Comparison of ENCODE assay signal across 8 cellular contexts in genomic region chr7:75074262-75074641, GRCh38. TPM values are rescaled to one million over a fixed set of nuclear protein-coding genes. Genes with fewer than 3 reads are reported as not detected.
DNase-seq lines count a peak whose midpoint lies in the region; ATAC-seq and TF ChIP-seq lines count a peak whose summit lies in the region.
"Not testable (repeated sequence)": the region's sequence is repeated elsewhere in the genome, so short reads cannot be mapped to it uniquely, and the experiment has no call there.

No MANE protein-coding gene starts in this region.

- POLR2A ChIA-PET in BJ (lab: Charles Lee); T-cell (lab: Charles Lee): not testable (repeated sequence)

- H3K27me3 ChIP-seq in BJ (ENCODE audit: control insufficient read depth, insufficient read depth, low read length); HUES6 (ENCODE audit: control insufficient read depth, insufficient read depth, low read length); endodermal cell (ENCODE audit: control insufficient read depth, insufficient read depth, low read length, poor library complexity, severe bottlenecking); stomach: not testable (repeated sequence)

- TF ChIP-seq POLR2A in stomach (IDR thresholded peaks at IDR 0.05), result not testable (repeated sequence)

- not testable (repeated sequence) for H3K27me3 Mint-ChIP-seq in T-cell; activated naive CD8-positive, alpha-beta T cell treated with anti-CD3 and anti-CD28 coated beads, Interleukin-2, amount 50 U/mL, for 24 hours; endodermal cell (ENCODE audit: insufficient read depth); immature natural killer cell (ENCODE audit: low read depth in 3 of 3); neural crest cell (ENCODE audit: low read depth)

- H3K9me3 Mint-ChIP-seq in T-cell; activated naive CD8-positive, alpha-beta T cell treated with anti-CD3 and anti-CD28 coated beads, Interleukin-2, amount 50 U/mL, for 24 hours; endodermal cell; immature natural killer cell; neural crest cell: not testable (repeated sequence)

- H3K4me1 ChIP-seq in HUES6 (ENCODE audit: control insufficient read depth, insufficient read depth, low read length); endodermal cell (ENCODE audit: control insufficient read depth, insufficient read depth, low read length): not testable (repeated sequence)
- peaks cover 7 to 20% (median 15%) of the 10 kb centered on the region in 4 donors for H3K4me1 ChIP-seq in stomach

- H3K36me3 ChIP-seq in BJ (ENCODE audit: control insufficient read depth, insufficient read depth, low read length), result not testable (repeated sequence)
- H3K36me3 ChIP-seq in HUES6 (ENCODE audit: control insufficient read depth, insufficient read depth, low read length) (peaks cover 19% of the 10 kb centered on the region), endodermal cell (ENCODE audit: control insufficient read depth, insufficient read depth, low read length) (peaks cover 23% of the 10 kb centered on the region), stomach (peaks cover 10 to 24% (median 18%) of the 10 kb centered on the region in 4 donors)

- TF ChIP-seq CTCF in BJ (IDR thresholded peaks at IDR 0.05; ENCODE audit: insufficient read depth, low read depth, low read length); endodermal cell (conservative IDR thresholded peaks at IDR 0.05); neural crest cell (conservative IDR thresholded peaks at IDR 0.05); stomach (IDR thresholded peaks at IDR 0.05): not testable (repeated sequence)

- H3K9me3 ChIP-seq in HUES6 (ENCODE audit: control insufficient read depth, insufficient read depth, low read depth, low read length); endodermal cell (ENCODE audit: control insufficient read depth, low read length); stomach: not testable (repeated sequence)

- 86% methylated on average over 2 of the region's 8 CpGs; no CpG with 5 or more reads in 1 of the 2 experiments for WGBS in endodermal cell (ENCODE audit: insufficient coverage in 1 of 2, insufficient read length in 1 of 2), 2 experiments
- WGBS in stomach, 5 donors, result 73 to 94% (median 83%) methylated on average over 4 to 6 of the region's 8 CpGs

- H3K27ac ChIP-seq in HUES6 (ENCODE audit: low read depth, low read length); endodermal cell (ENCODE audit: low read depth, low read length): not testable (repeated sequence)
- peak overlapping the region; percentile 89 to 96 (median 94) for H3K27ac ChIP-seq in stomach

- ATAC-seq in T-cell (replicated peaks in 1 of 4); activated naive CD8-positive, alpha-beta T cell treated with anti-CD3 and anti-CD28 coated beads, Interleukin-2, amount 50 U/mL, for 24 hours: not testable (repeated sequence)

- H3K36me3 Mint-ChIP-seq in T-cell, result peaks cover 12% of the 10 kb centered on the region
- H3K36me3 Mint-ChIP-seq in activated naive CD8-positive, alpha-beta T cell treated with anti-CD3 and anti-CD28 coated beads, Interleukin-2, amount 50 U/mL, for 24 hours (ENCODE audit: low read depth), result peaks cover 16% of the 10 kb centered on the region
- peaks cover 17% of the 10 kb centered on the region for H3K36me3 Mint-ChIP-seq in endodermal cell (ENCODE audit: low read depth)
- H3K36me3 Mint-ChIP-seq in immature natural killer cell; neural crest cell (ENCODE audit: low read depth): not testable (repeated sequence)

- H3K9ac ChIP-seq in HUES6 (ENCODE audit: low read length); endodermal cell (ENCODE audit: extremely low read depth, low read length, poor library complexity, severe bottlenecking): not testable (repeated sequence)

- H3K4me3 Mint-ChIP-seq in T-cell (peak overlapping the region; percentile 91 to 92 (median 92)), endodermal cell (peak overlapping the region; percentile 82), immature natural killer cell (peak overlapping the region; percentile 89 to 94 (median 92)), neural crest cell (peak overlapping the region; percentile 98)
- peak overlapping the region; percentile 96 for H3K4me3 Mint-ChIP-seq in activated naive CD8-positive, alpha-beta T cell treated with anti-CD3 and anti-CD28 coated beads, Interleukin-2, amount 50 U/mL, for 24 hours

- not testable (repeated sequence) for DNase-seq in BJ (ENCODE audit: low read depth); T-cell; activated naive CD8-positive, alpha-beta T cell treated with anti-CD3 and anti-CD28 coated beads, Interleukin-2, amount 50 U/mL, for 24 hours; endodermal cell; immature natural killer cell; neural crest cell (ENCODE audit: low read depth, low spot score); stomach

- CTCF ChIA-PET in BJ (lab: Yijun Ruan, JAX), result interaction anchor here (0.6 kb wide), 1 partner anchor 1273 kb away, joined by 3 read pairs; no protein-coding TSS in a partner anchor
- CTCF ChIA-PET in T-cell (lab: Charles Lee), result not testable (repeated sequence)

- intact Hi-C loops in stomach (cut with DNase I; ENCODE audit: low total_unique reads), result not testable (repeated sequence)

- H3K27ac Mint-ChIP-seq in T-cell, result peak overlapping the region; percentile 93 to 98
- H3K27ac Mint-ChIP-seq in activated naive CD8-positive, alpha-beta T cell treated with anti-CD3 and anti-CD28 coated beads, Interleukin-2, amount 50 U/mL, for 24 hours, result peak overlapping the region; percentile 89
- not testable (repeated sequence) for H3K27ac Mint-ChIP-seq in endodermal cell
- peak overlapping the region; percentile 85 to 95 (median 94) for H3K27ac Mint-ChIP-seq in immature natural killer cell
- peak overlapping the region; percentile 71 for H3K27ac Mint-ChIP-seq in neural crest cell (ENCODE audit: unreplicated experiment)

- peak overlapping the region; percentile 53 for H3K4me3 ChIP-seq in BJ (ENCODE audit: low read depth, low read length)
- peak overlapping the region; percentile 84 for H3K4me3 ChIP-seq in HUES6 (ENCODE audit: low read depth, low read length)
- peak overlapping the region; percentile 84 for H3K4me3 ChIP-seq in endodermal cell (ENCODE audit: low read length)
- peak overlapping the region; percentile 66 to 98 (median 95) for H3K4me3 ChIP-seq in stomach

- H3K4me1 Mint-ChIP-seq in T-cell (peaks cover 10 to 16% (median 16%) of the 10 kb centered on the region in 3 donors), immature natural killer cell (peaks cover 13 to 23% of the 10 kb centered on the region in 2 donors), neural crest cell (peaks cover 14% of the 10 kb centered on the region)
- peaks cover 15% of the 10 kb centered on the region for H3K4me1 Mint-ChIP-seq in activated naive CD8-positive, alpha-beta T cell treated with anti-CD3 and anti-CD28 coated beads, Interleukin-2, amount 50 U/mL, for 24 hours
- H3K4me1 Mint-ChIP-seq in endodermal cell, result not testable (repeated sequence)

- not testable (repeated sequence) for TF ChIP-seq EP300 in stomach (IDR thresholded peaks at IDR 0.05)

RNA-seq across cellular contexts. Expression of gene RCC1L, which starts 0.7 kb away (rescaled TPM):
- 52.2 and 54.1 TPM in 2 replicates for polyA plus RNA-seq in BJ (2011; rRNA removed)
- polyA minus RNA-seq in BJ (2011; rRNA and poly(A)+ RNA removed), result 12.8 and 22.5 TPM in 2 replicates
- 10 to 100 TPM; 24.5 to 36.4 (median 31.7) TPM for total RNA-seq in T-cell
- total RNA-seq in endodermal cell, result 10 to 100 TPM; 48.8 to 53.5 TPM
- 34.4 TPM for polyA plus RNA-seq in endodermal cell (2013, experiment 1 of 2)
- 33.9 TPM for polyA plus RNA-seq in endodermal cell (2013, experiment 2 of 2)
- polyA plus RNA-seq in immature natural killer cell, result 10 to 100 TPM; 29.4 to 54.5 (median 40.7) TPM
- total RNA-seq in neural crest cell, result 54.3 and 58.5 TPM in 2 replicates
- total RNA-seq in stomach, result 10 to 100 TPM; 14.0 to 91.2 (median 28.6) TPM
- polyA plus RNA-seq in stomach, result 10 to 100 TPM; 25.7 to 29.4 (median 26.9) TPM

RNA-seq across cellular contexts. Expression of gene GTF2IRD2B, which starts 18.1 kb away (rescaled TPM):
- polyA plus RNA-seq in BJ (2011; rRNA removed) (16.9 and 20.2 TPM in 2 replicates), immature natural killer cell (10 to 100 TPM; 17.6 to 35.5 (median 33.0) TPM), stomach (10 to 100 TPM; 13.9 to 20.0 (median 16.0) TPM)
- polyA minus RNA-seq in BJ (2011; rRNA and poly(A)+ RNA removed), result 17.3 and 18.0 TPM in 2 replicates
- total RNA-seq in T-cell (10 to 100 TPM; 36.3 to 83.5 (median 80.6) TPM), endodermal cell (10 to 100 TPM; 13.6 to 24.0 TPM), neural crest cell (23.9 and 25.1 TPM in 2 replicates), stomach (100 to 1,000 TPM in 1 of 5 donors, 10 to 100 TPM in 4; 71.9 to 110 (median 84.1) TPM)
- polyA plus RNA-seq in endodermal cell (2013, experiment 1 of 2), result 14.0 TPM
- 14.7 TPM for polyA plus RNA-seq in endodermal cell (2013, experiment 2 of 2)
